Comparison of ENCODE assay signal across 17 cellular contexts in genomic region chr4:53986062-53986461, GRCh38.
A peak's percentile ranks its signal among the peaks of the same experiment; 100 is the strongest.
DNase-seq lines count a peak whose midpoint lies in the region; ATAC-seq and TF ChIP-seq lines count a peak whose summit lies in the region.
"Had no signal": no experiment of that assay in that cellular context is flagged by ENCODE, and none has a peak within 500 bp of the region (broad histone marks: within the 10 kb centered on the region; RNA-seq: fewer than 3 reads in every experiment).

No MANE protein-coding gene starts in this region.

- H3K36me3 ChIP-seq in SK-N-SH (replicated peaks in 1 of 2; ENCODE audit: control insufficient read depth in 1 of 2, insufficient read depth in 2 of 2, low read length in 1 of 2) = peaks cover 0 to 4% of the 10 kb centered on the region in 2 experiments
- H3K36me3 ChIP-seq: HAP-1 had no signal

- H3K27ac ChIP-seq in SK-N-SH (ENCODE audit: low read depth in 2 of 2, low read length in 1 of 2) = no peak overlapping the region
- H3K27ac ChIP-seq: 22Rv1, A549, C4-2B, GM23248 had no signal

- H3K79me2 ChIP-seq in SK-N-SH (ENCODE audit: insufficient read depth) = no peaks in the 10 kb centered on the region

- in situ Hi-C loops in SK-MEL-5 (cut with HindIII; ENCODE audit: low pct_unique_long_range_greater_than_20kb, low sequenced_read_pairs) = no loop called here

- no peaks in the 10 kb centered on the region for H3K4me1 ChIP-seq in SK-N-SH (ENCODE audit: control insufficient read depth in 1 of 2, insufficient read depth in 2 of 2, low read depth in 1 of 2, low read length in 1 of 2)
- H3K4me1 ChIP-seq: A549 had no signal

- H4K20me1 ChIP-seq in SK-N-SH (ENCODE audit: insufficient read depth) = no peaks in the 10 kb centered on the region

- TF ChIP-seq CTCF in SK-N-SH (IDR thresholded peaks at IDR 0.05) = no peak

- no peak overlapping the region for H3K4me3 ChIP-seq in SK-N-SH (ENCODE audit: low read depth in 2 of 2, low read length in 1 of 2)
- H3K4me3 ChIP-seq: A549, GM23248, HAP-1 had no signal

- peaks cover 12% of the 10 kb centered on the region for H3F3A ChIP-seq in SK-N-SH (replicated peaks; ENCODE audit: insufficient read depth)

- no peak overlapping the region for H2AFZ ChIP-seq in SK-N-SH (ENCODE audit: low read depth)
- H2AFZ ChIP-seq: GM23248 had no signal

- no peak overlapping the region for H3K9ac ChIP-seq in SK-N-SH
- H3K9ac ChIP-seq: GM23248 had no signal

- no peaks in the 10 kb centered on the region for H3K9me3 ChIP-seq in SK-N-SH
- H3K9me3 ChIP-seq: A549, HAP-1 had no signal

- TF ChIP-seq RAD21 in SK-N-SH (IDR thresholded peaks at IDR 0.05; ENCODE audit: low read length) = no peak

- no peak for ATAC-seq in SK-N-SH treated with all-trans-retinoic acid at 6 μM for 48 hours
- no peak for ATAC-seq in HG03469 (IDR thresholded peaks at IDR 0.05; ENCODE audit: unreplicated experiment)
- ATAC-seq: A549 had no signal

- POLR2A ChIA-PET in SK-N-SH (lab: Yijun Ruan, JAX) = no interaction called here

- DNase-seq in SK-N-SH (no peak), SK-MEL-5 (ENCODE audit: low read depth, low spot score) (peak; percentile 59), medulla oblongata (ENCODE audit: extremely low spot score) (peak; percentile 10), NCI-H524 treated with DMSO at 0.1 percent for 48 hours (lab: John Stamatoyannopoulos, UW) (no peak)
- no peak for DNase-seq in activated CD4-positive, alpha-beta T cell treated with anti-CD3 and anti-CD28 coated beads for 1 hour
- DNase-seq: AML-193; CD4-positive, alpha-beta T cell; DMS153; DMS79; GDM1; GM23248 had no signal

- TF ChIP-seq EP300 in SK-N-SH (IDR thresholded peaks at IDR 0.05; ENCODE audit: borderline replicate concordance in 1 of 2, low read depth in 1 of 2, low read length in 1 of 2) = no peak

- no peaks in the 10 kb centered on the region for H3K9me2 ChIP-seq in SK-N-SH

- no peak overlapping the region for H3K4me2 ChIP-seq in SK-N-SH
- H3K4me2 ChIP-seq: A549 had no signal

- CTCF ChIA-PET in SK-N-SH (lab: Yijun Ruan, JAX) = no interaction called here

- H3K27me3 ChIP-seq in SK-N-SH (ENCODE audit: insufficient read depth) = no peaks in the 10 kb centered on the region

TF ChIP-seq in SK-N-SH treated with all-trans-retinoic acid at 6 μM for 48 hours, 23 proteins besides CTCF, POLR2A, EP300 and RAD21:
- TF ChIP-seq TSHZ2 (CRISPR knock-in tag; IDR thresholded peaks at IDR 0.05) = no peak
- TF ChIP-seq ISL1 (CRISPR knock-in tag; IDR thresholded peaks at IDR 0.05) = peak; percentile 67

TF ChIP-seq in SK-N-SH, 30 proteins besides CTCF, POLR2A, EP300 and RAD21:
- TF ChIP-seq ZBTB33 (IDR thresholded peaks at IDR 0.05; ENCODE audit: borderline replicate concordance, low read depth) (no peak), NRF1 (IDR thresholded peaks at IDR 0.05; ENCODE audit: low read depth, low read length) (no peak), TEAD4 (IDR thresholded peaks at IDR 0.05; ENCODE audit: borderline replicate concordance, insufficient read depth) (no peak), REST (IDR thresholded peaks at IDR 0.05; ENCODE audit: low read depth, low read length) (no peak), JUND (IDR thresholded peaks at IDR 0.05) (no peak), FOSL2 (IDR thresholded peaks at IDR 0.05; ENCODE audit: borderline replicate concordance, low read depth) (no peak), FOXJ3 (CRISPR knock-in tag; IDR thresholded peaks at IDR 0.05) (no peak), MXI1 (IDR thresholded peaks at IDR 0.05; ENCODE audit: low read depth, low read length) (no peak), USF2 (IDR thresholded peaks at IDR 0.05; ENCODE audit: borderline replicate concordance, low read depth, low read length) (no peak)
- TF ChIP-seq, protein P1, sequence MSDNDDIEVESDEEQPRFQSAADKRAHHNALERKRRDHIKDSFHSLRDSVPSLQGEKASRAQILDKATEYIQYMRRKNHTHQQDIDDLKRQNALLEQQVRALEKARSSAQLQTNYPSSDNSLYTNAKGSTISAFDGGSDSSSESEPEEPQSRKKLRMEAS (IDR thresholded peaks at IDR 0.05; ENCODE audit: low read depth) = no peak

Comparison
In these comparisons a context has a peak if more than half of its experiments do, and no peak if none do; other contexts are left out.
1. DNase-seq: peak in SK-MEL-5 (single experiment) and medulla oblongata (single experiment); none in SK-N-SH (single experiment), activated CD4-positive, alpha-beta T cell treated with anti-CD3 and anti-CD28 coated beads for 1 hour (single experiment) and NCI-H524 treated with DMSO at 0.1 percent for 48 hours (single experiment).